32 cellular contexts compared by ENCODE assay signal in genomic region chr9:117677578-117677977, GRCh38. TPM values are rescaled to one million over a fixed set of nuclear protein-coding genes. Genes with fewer than 3 reads are reported as not detected.
DNase-seq lines count a peak whose midpoint lies in the region; ATAC-seq, FAIRE-seq and TF ChIP-seq lines count a peak whose summit lies in the region.
"Had no signal": no experiment of that assay in that cellular context is flagged by ENCODE, and none has a peak within 500 bp of the region (broad histone marks: within the 10 kb centered on the region; RNA-seq: fewer than 3 reads in every experiment).

No MANE protein-coding gene starts in this region.

- no peaks in the 10 kb centered on the region for H3K27me3 ChIP-seq in left ventricle myocardium inferior (ENCODE audit: low read depth)
- H3K27me3 ChIP-seq in GM12878 (replicated peaks in 1 of 2; ENCODE audit: control insufficient read depth in 2 of 2, insufficient read depth in 2 of 2, low read length in 1 of 2), result no peaks in the 10 kb centered on the region
- H3K27me3 ChIP-seq in testis, result no peaks in the 10 kb centered on the region
- H3K27me3 ChIP-seq: cardiac muscle cell, gastrocnemius medialis, sigmoid colon had no signal

- RAD21 ChIA-PET in GM12878 (lab: Charles Lee; ENCODE audit: unreplicated experiment), result interaction anchor here (0.9 to 1.1 kb wide), 2 partner anchors 34 to 55 kb away, joined by 3 read pairs; no protein-coding TSS in a partner anchor

- intact Hi-C loops in left ventricle myocardium inferior (cut with micrococcal nuclease), result no loop called here
- intact Hi-C loops in left ventricle myocardium superior (cut with micrococcal nuclease), result no loop called here
- intact Hi-C loops in GM12878 (cut with micrococcal nuclease; ENCODE audit: unreplicated experiment), result no loop called here
- intact Hi-C loops in testis (cut with DNase I; ENCODE audit: low total_unique reads), result no loop called here

- TF ChIP-seq CTCF in left ventricle myocardium inferior (IDR thresholded peaks at IDR 0.05; ENCODE audit: borderline replicate concordance) (no peak), GM12878 (IDR thresholded peaks at IDR 0.05 in 2 of 3, conservative IDR thresholded peaks at IDR 0.05 in 1 of 3; ENCODE audit: control insufficient read depth in 2 of 3, extremely low read depth in 1 of 3, insufficient read depth in 1 of 3, low read depth in 3 of 3, low read length in 3 of 3) (no peak), testis (IDR thresholded peaks at IDR 0.05) (no peak)

- peaks cover 8 to 9% of the 10 kb centered on the region in 2 donors for H3K9me3 Mint-ChIP-seq in stimulated activated naive B cell treated with anti-CD40 and anti-IgM and Interleukin-4, amounts not matched to agents 10 μg/mL and 1 μg/mL and 100 μg/mL, for 72 hours
- H3K9me3 Mint-ChIP-seq: activated naive CD8-positive, alpha-beta T cell treated with anti-CD3 and anti-CD28 coated beads for 36 hours had no signal

- H3K4me1 ChIP-seq in left ventricle myocardium inferior (peaks cover 22% of the 10 kb centered on the region), GM12878 (ENCODE audit: control insufficient read depth, insufficient read depth, low read length) (no peaks in the 10 kb centered on the region), testis (no peaks in the 10 kb centered on the region)
- H3K4me1 ChIP-seq: gastrocnemius medialis, sigmoid colon had no signal

- no peak for TF ChIP-seq RAD21 in GM12878 (IDR thresholded peaks at IDR 0.05; ENCODE audit: insufficient read depth, low read depth, low read length)

- peak overlapping the region; percentile 47 for H3K27ac Mint-ChIP-seq in stimulated activated naive B cell treated with anti-CD40 and anti-IgM and Interleukin-4, amounts not matched to agents 10 μg/mL and 1 μg/mL and 100 μg/mL, for 72 hours
- H3K27ac Mint-ChIP-seq: activated naive CD8-positive, alpha-beta T cell treated with anti-CD3 and anti-CD28 coated beads for 36 hours; immature natural killer cell; progenitor cell of endocrine pancreas; T-helper 17 cell had no signal

- H3K79me2 ChIP-seq in GM12878 (ENCODE audit: control insufficient read depth, insufficient read depth, low read length), result no peaks in the 10 kb centered on the region

- no TSS peak for BruUV-seq in GM12878 (replicated peaks; lab: Mats Ljungman, UMichigan)

- no peak for TF ChIP-seq EP300 in GM12878 (IDR thresholded peaks at IDR 0.05; ENCODE audit: borderline replicate concordance in 1 of 2, control insufficient read depth in 1 of 2, low read depth in 2 of 2, low read length in 2 of 2)

- H3K4me3 Mint-ChIP-seq in stimulated activated naive B cell treated with anti-CD40 and anti-IgM and Interleukin-4, amounts not matched to agents 10 μg/mL and 1 μg/mL and 100 μg/mL, for 72 hours, result no peak overlapping the region
- H3K4me3 Mint-ChIP-seq: activated naive CD8-positive, alpha-beta T cell treated with anti-CD3 and anti-CD28 coated beads for 36 hours; immature natural killer cell; T-helper 17 cell had no signal

- peaks cover 12 to 14% of the 10 kb centered on the region in 2 donors for H3K27me3 Mint-ChIP-seq in stimulated activated naive B cell treated with anti-CD40 and anti-IgM and Interleukin-4, amounts not matched to agents 10 μg/mL and 1 μg/mL and 100 μg/mL, for 72 hours
- H3K27me3 Mint-ChIP-seq: T-helper 17 cell had no signal

- DNase-seq in left ventricle myocardium inferior (no peak), left ventricle myocardium superior (no peak), GM12878 (ENCODE audit: low read depth, low spot score) (no peak), ureter (ENCODE audit: low spot score) (no peak), testis (no peak), NCI-H146 (lab: John Stamatoyannopoulos, UW) (no peak)
- no peak for DNase-seq in stimulated activated naive B cell treated with anti-CD40 and anti-IgM and Interleukin-4, amounts not matched to agents 10 μg/mL and 1 μg/mL and 100 μg/mL, for 72 hours
- DNase-seq: 8988T; activated CD8-positive, alpha-beta memory T cell treated with anti-CD3 and anti-CD28 coated beads for 24 hours; activated effector memory CD4-positive, alpha-beta T cell treated with Interleukin-2 at 50 U/mL for 16 hours; activated naive CD8-positive, alpha-beta T cell treated with anti-CD3 and anti-CD28 coated beads for 36 hours; aorta; DMS53; gastrocnemius medialis; GM23248; hypothalamus; immature natural killer cell; IMR-90; NCI-H1092 treated with DMSO at 0.1 percent for 48 hours; NCI-H2029; NCI-H526 treated with DMSO at 0.1 percent for 48 hours; sigmoid colon; stimulated activated CD4-positive, alpha-beta T cell treated with anti-CD3 and anti-CD28 coated beads, Interleukin-4, amount 100 ng/mL, for 4 hours; stimulated activated naive CD4-positive, alpha-beta T cell; T-helper 17 cell had no signal

- TF ChIP-seq POLR2A in GM12878 (IDR thresholded peaks at IDR 0.05; ENCODE audit: low read depth, low read length), result no peak
- no peak for TF ChIP-seq POLR2A in testis (IDR thresholded peaks at IDR 0.05)

- FAIRE-seq in GM12878 (lab: Jason Lieb, UNC), result no peak
- FAIRE-seq: G401.6 had no signal

- H3K36me3 Mint-ChIP-seq in stimulated activated naive B cell treated with anti-CD40 and anti-IgM and Interleukin-4, amounts not matched to agents 10 μg/mL and 1 μg/mL and 100 μg/mL, for 72 hours, result peaks cover 0 to 3% of the 10 kb centered on the region in 2 donors
- H3K36me3 Mint-ChIP-seq: activated naive CD8-positive, alpha-beta T cell treated with anti-CD3 and anti-CD28 coated beads for 36 hours had no signal

- H3K9ac ChIP-seq in GM12878 (ENCODE audit: control insufficient read depth, insufficient read depth, low read length), result no peak overlapping the region
- H3K9ac ChIP-seq: GM23248 had no signal

- no peaks in the 10 kb centered on the region for H4K20me1 ChIP-seq in GM12878 (ENCODE audit: control insufficient read depth, insufficient read depth)

- no peak for ATAC-seq in left ventricle myocardium superior
- ATAC-seq in HG03378 (IDR thresholded peaks at IDR 0.05; ENCODE audit: unreplicated experiment), result peak; percentile 63
- ATAC-seq in GM12878, result 0 out of 3 replicates have a peak, but pooled peaks have one; percentile 30
- no peak for ATAC-seq in stimulated activated naive B cell treated with anti-CD40 and anti-IgM and Interleukin-4, amounts not matched to agents 10 μg/mL and 1 μg/mL and 100 μg/mL, for 72 hours (replicated peaks)
- ATAC-seq: gastrocnemius medialis, left lobe of liver, T-helper 17 cell had no signal

- H3K27ac ChIP-seq in left ventricle myocardium inferior (replicated peaks), result peak overlapping the region; percentile 80
- H3K27ac ChIP-seq in GM12878 (ENCODE audit: control insufficient read depth, insufficient read depth), result no peak overlapping the region
- H3K27ac ChIP-seq in testis, result no peak overlapping the region
- H3K27ac ChIP-seq: cardiac muscle cell, gastrocnemius medialis, GM23248, RWPE1, sigmoid colon, thoracic aorta had no signal

- H3K4me1 Mint-ChIP-seq in stimulated activated naive B cell treated with anti-CD40 and anti-IgM and Interleukin-4, amounts not matched to agents 10 μg/mL and 1 μg/mL and 100 μg/mL, for 72 hours, result peaks cover 4 to 8% of the 10 kb centered on the region in 2 donors
- H3K4me1 Mint-ChIP-seq: activated naive CD8-positive, alpha-beta T cell treated with anti-CD3 and anti-CD28 coated beads for 36 hours; immature natural killer cell; T-helper 17 cell had no signal

- POLR2A ChIA-PET in GM12878 (lab: Charles Lee), result no interaction called here

- no peak overlapping the region for H2AFZ ChIP-seq in GM12878 (ENCODE audit: control insufficient read depth, low read depth, low read length)

- H3K4me3 ChIP-seq in left ventricle myocardium inferior (no peak overlapping the region), GM12878 (no peak overlapping the region), testis (no peak overlapping the region)
- H3K4me3 ChIP-seq: cardiac muscle cell, gastrocnemius medialis, GM23248, sigmoid colon, thoracic aorta had no signal

- CTCF ChIA-PET in GM12878 (lab: Yijun Ruan, JAX), result interaction anchor here (0.8 to 1.2 kb wide), 4 partner anchors 14 to 33 kb away, joined by 3 to 6 read pairs (median 4); partner anchors contain the start of gene TLR4

- H3K4me2 ChIP-seq in GM12878 (ENCODE audit: control insufficient read depth, insufficient read depth), result no peak overlapping the region

- in situ Hi-C loops in GM12878 (cut with MboI), result no loop called here

- H3K36me3 ChIP-seq in left ventricle myocardium inferior (no peaks in the 10 kb centered on the region), GM12878 (ENCODE audit: control insufficient read depth in 2 of 2, insufficient read depth in 2 of 2, low read length in 1 of 2) (no peaks in the 10 kb centered on the region), testis (ENCODE audit: low read depth, missing control alignments) (no peaks in the 10 kb centered on the region)
- H3K36me3 ChIP-seq: cardiac muscle cell, gastrocnemius medialis, sigmoid colon, thoracic aorta had no signal

- SMC1A ChIA-PET in GM12878 (lab: Charles Lee; ENCODE audit: uncharacterized antibody, unreplicated experiment), result interaction anchor here (1.1 kb wide), 1 partner anchor 25 kb away, joined by 3 read pairs; no protein-coding TSS in a partner anchor

- H3K9me3 ChIP-seq in left ventricle myocardium inferior (replicated peaks), result no peaks in the 10 kb centered on the region
- H3K9me3 ChIP-seq in GM12878 (replicated peaks; ENCODE audit: control insufficient read depth, insufficient read depth, low read length), result no peaks in the 10 kb centered on the region
- no peaks in the 10 kb centered on the region for H3K9me3 ChIP-seq in testis
- H3K9me3 ChIP-seq: gastrocnemius medialis, sigmoid colon, thoracic aorta had no signal

TF ChIP-seq in GM12878, 131 proteins besides CTCF, POLR2A, EP300 and RAD21 (continues in another document):
- no peak for TF ChIP-seq YY1 (IDR thresholded peaks at IDR 0.05; ENCODE audit: low read depth, low read length)

RNA-seq across cellular contexts. Expression of gene TLR4, which starts 26.6 kb away (rescaled TPM):
- total RNA-seq in left ventricle myocardium inferior, result 14.2 TPM
- total RNA-seq in left ventricle myocardium superior, result 14.4 TPM
- total RNA-seq in GM12878 (2013; cell fraction: nucleolus; rRNA removed), result 0.19 and 0.24 TPM in 2 replicates
- 0.17 and 0.49 TPM in 2 replicates for total RNA-seq in GM12878 (2014; rRNA removed)
- 0.36 and 0.41 TPM in 2 replicates for total RNA-seq in GM12878 (2014; rRNA removed; fragmentation: Illumina TruSeq; extraction: Trizol)
- 0.13 and 0.23 TPM in 2 replicates for total RNA-seq in GM12878 (2021)
- polyA plus RNA-seq in GM12878 (2011; ENCODE audit: low read depth), result not detected
- polyA plus RNA-seq in GM12878 (2011; rRNA removed), result 0.50 and 0.59 TPM in 2 replicates
- 0.21 and 0.33 TPM in 2 replicates for polyA plus RNA-seq in GM12878 (2011; cell fraction: cytosol; rRNA removed)
- 0.22 and 0.50 TPM in 2 replicates for polyA plus RNA-seq in GM12878 (2011; cell fraction: nucleus; rRNA removed)
- 0.03 TPM in 1 of 2 replicates, not detected in the other for polyA plus RNA-seq in GM12878 (2012)
- polyA plus RNA-seq in GM12878 (2014; fragmentation: Illumina TruSeq; extraction: Trizol), result 0.29 and 0.32 TPM in 2 replicates
- polyA plus RNA-seq in GM12878 (2014; fragmentation: Nextera tagmentation; extraction: Ambion mirVana), result under 1 TPM; 0.03 to 0.07 TPM
- polyA plus RNA-seq in GM12878 (2014; rRNA removed), result 0.15 and 0.20 TPM in 2 replicates
- under 1 TPM; 0.09 to 0.14 TPM for polyA plus RNA-seq in GM12878 (2016; fragmentation: Nextera tagmentation; extraction: Ambion mirVana)
- polyA minus RNA-seq in GM12878 (2011; rRNA and poly(A)+ RNA removed), result 1.1 and 1.8 TPM in 2 replicates
- 0.27 and 1.1 TPM in 2 replicates for polyA minus RNA-seq in GM12878 (2011; cell fraction: cytosol; rRNA and poly(A)+ RNA removed)
- 0.73 and 2.2 TPM in 2 replicates for polyA minus RNA-seq in GM12878 (2011; cell fraction: nucleus; rRNA and poly(A)+ RNA removed)
- 23.5 TPM for total RNA-seq in ureter
- 1 to 10 TPM; 3.7 to 5.0 TPM for total RNA-seq in testis
- polyA plus RNA-seq in testis (ENCODE audit: insufficient read depth, low read depth, low replicate concordance), result 3.9 TPM
- total RNA-seq: activated naive CD8-positive, alpha-beta T cell treated with anti-CD3 and anti-CD28 coated beads for 36 hours; progenitor cell of endocrine pancreas had no signal
- polyA plus RNA-seq: cardiac muscle cell, IMR-90 had no signal

Comparison
In these comparisons a context has a peak if more than half of its experiments do, and no peak if none do; other contexts are left out.
1. ATAC-seq: peak in HG03378 (single experiment) and GM12878 (single experiment); none in left ventricle myocardium superior (single experiment) and stimulated activated naive B cell treated with anti-CD40 and anti-IgM and Interleukin-4, amounts not matched to agents 10 μg/mL and 1 μg/mL and 100 μg/mL, for 72 hours (0 of 2).